1 cellular context compared by ENCODE assay signal in the genomic region with DNA sequence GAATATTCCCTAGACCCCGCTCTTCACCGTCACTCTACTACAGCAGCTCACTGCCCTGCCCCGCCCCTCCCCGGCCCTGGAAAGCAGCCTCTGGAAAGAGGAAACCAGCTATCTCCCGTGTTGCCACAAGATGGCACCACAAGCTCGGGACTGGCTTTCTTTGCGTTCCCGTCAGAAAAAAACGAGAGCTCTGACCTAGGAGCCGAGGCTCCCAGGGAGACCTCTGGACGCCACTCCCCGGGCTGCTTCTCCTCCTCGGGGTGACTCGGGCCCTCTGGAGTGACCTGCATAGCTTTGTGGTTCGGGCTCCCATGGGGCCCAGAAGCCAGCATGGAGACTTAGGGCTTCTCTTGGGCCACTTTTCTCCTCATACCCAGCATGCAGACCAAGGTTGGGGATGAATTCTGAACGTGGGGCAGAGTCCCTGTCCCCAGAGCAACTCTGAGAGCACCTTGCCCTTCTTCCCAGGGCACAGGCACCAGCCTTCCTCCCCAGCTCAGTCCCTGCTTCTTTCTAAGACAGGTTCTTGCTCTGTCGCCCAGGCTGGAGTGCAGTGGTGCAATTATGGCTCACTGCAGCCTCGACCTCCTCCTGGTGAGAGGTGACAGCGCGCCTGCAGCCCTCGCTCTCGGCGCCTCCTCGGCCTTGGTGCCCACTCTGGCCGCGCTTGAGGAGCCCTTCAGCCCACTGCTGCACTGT.
A peak's percentile ranks its signal among the peaks of the same experiment; 100 is the strongest.
TF ChIP-seq lines count a peak whose summit lies in the region.

No MANE protein-coding gene starts in this region.

TF ChIP-seq in WTC11, 78 proteins besides CTCF, POLR2A, EP300 and RAD21 (continued from another document):
- TF ChIP-seq, protein P1, sequence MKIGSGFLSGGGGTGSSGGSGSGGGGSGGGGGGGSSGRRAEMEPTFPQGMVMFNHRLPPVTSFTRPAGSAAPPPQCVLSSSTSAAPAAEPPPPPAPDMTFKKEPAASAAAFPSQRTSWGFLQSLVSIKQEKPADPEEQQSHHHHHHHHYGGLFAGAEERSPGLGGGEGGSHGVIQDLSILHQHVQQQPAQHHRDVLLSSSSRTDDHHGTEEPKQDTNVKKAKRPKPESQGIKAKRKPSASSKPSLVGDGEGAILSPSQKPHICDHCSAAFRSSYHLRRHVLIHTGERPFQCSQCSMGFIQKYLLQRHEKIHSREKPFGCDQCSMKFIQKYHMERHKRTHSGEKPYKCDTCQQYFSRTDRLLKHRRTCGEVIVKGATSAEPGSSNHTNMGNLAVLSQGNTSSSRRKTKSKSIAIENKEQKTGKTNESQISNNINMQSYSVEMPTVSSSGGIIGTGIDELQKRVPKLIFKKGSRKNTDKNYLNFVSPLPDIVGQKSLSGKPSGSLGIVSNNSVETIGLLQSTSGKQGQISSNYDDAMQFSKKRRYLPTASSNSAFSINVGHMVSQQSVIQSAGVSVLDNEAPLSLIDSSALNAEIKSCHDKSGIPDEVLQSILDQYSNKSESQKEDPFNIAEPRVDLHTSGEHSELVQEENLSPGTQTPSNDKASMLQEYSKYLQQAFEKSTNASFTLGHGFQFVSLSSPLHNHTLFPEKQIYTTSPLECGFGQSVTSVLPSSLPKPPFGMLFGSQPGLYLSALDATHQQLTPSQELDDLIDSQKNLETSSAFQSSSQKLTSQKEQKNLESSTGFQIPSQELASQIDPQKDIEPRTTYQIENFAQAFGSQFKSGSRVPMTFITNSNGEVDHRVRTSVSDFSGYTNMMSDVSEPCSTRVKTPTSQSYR (CRISPR knock-in tag; IDR thresholded peaks at IDR 0.05): no peak
- TF ChIP-seq ATF1 (CRISPR knock-in tag; IDR thresholded peaks at IDR 0.05): no peak
- TF ChIP-seq, protein P2, sequence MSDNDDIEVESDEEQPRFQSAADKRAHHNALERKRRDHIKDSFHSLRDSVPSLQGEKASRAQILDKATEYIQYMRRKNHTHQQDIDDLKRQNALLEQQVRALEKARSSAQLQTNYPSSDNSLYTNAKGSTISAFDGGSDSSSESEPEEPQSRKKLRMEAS (CRISPR knock-in tag; IDR thresholded peaks at IDR 0.05): peak; percentile 19; the same call in 1 of the 2 replicates
TF ChIP-seq in WTC11: peak in this region for 3.
